8 cellular contexts compared by ENCODE assay signal in genomic region chr1:12549460-12550349, GRCh38.
DNase-seq lines count a peak whose midpoint lies in the region; ATAC-seq and TF ChIP-seq lines count a peak whose summit lies in the region.

No MANE protein-coding gene starts in this region.

- no peaks in the 10 kb centered on the region for H3K27me3 ChIP-seq in breast epithelium
- H3K27me3 ChIP-seq in lung (ENCODE audit: control insufficient read depth, insufficient read depth): no peaks in the 10 kb centered on the region
- no peaks in the 10 kb centered on the region for H3K27me3 ChIP-seq in vagina
- no peaks in the 10 kb centered on the region for H3K27me3 ChIP-seq in BE2C

- H3K4me1 ChIP-seq in breast epithelium (peaks cover 7 to 14% of the 10 kb centered on the region in 2 donors), lung (ENCODE audit: control insufficient read depth in 2 of 2, insufficient read depth in 2 of 2, low read length in 2 of 2) (peaks cover 3 to 16% of the 10 kb centered on the region in 2 donors), vagina (peaks cover 53% of the 10 kb centered on the region), BE2C (no peaks in the 10 kb centered on the region)

- TF ChIP-seq CTCF in breast epithelium (IDR thresholded peaks at IDR 0.05): no peak
- TF ChIP-seq CTCF in lung (IDR thresholded peaks at IDR 0.05; ENCODE audit: control extremely low read depth, extremely low read depth): no peak
- no peak for TF ChIP-seq CTCF in vagina (IDR thresholded peaks at IDR 0.05)
- no peak for TF ChIP-seq CTCF in BE2C (IDR thresholded peaks at IDR 0.05; ENCODE audit: low read depth, low read length)

- no peaks in the 10 kb centered on the region for H3K36me3 ChIP-seq in breast epithelium
- no peaks in the 10 kb centered on the region for H3K36me3 ChIP-seq in lung (ENCODE audit: control insufficient read depth in 2 of 2, insufficient read depth in 2 of 2, low read length in 2 of 2)
- H3K36me3 ChIP-seq in vagina: no peaks in the 10 kb centered on the region
- H3K36me3 ChIP-seq in BE2C: no peaks in the 10 kb centered on the region

- TF ChIP-seq POLR2A in breast epithelium (IDR thresholded peaks at IDR 0.05): no peak
- no peak for TF ChIP-seq POLR2A in vagina (IDR thresholded peaks at IDR 0.05)

- intact Hi-C loops in breast epithelium (cut with DNase I; ENCODE audit: low total_unique reads) (loop anchor here (5.0 kb wide), 1 partner anchor 68 kb away; the partner anchor contains the start of gene DHRS3), vagina (cut with DNase I) (loop anchor here (10.0 kb wide), 2 partner anchors 65 to 235 kb away; no protein-coding TSS in a partner anchor)

- DNase-seq in DMS53 (lab: John Stamatoyannopoulos, UW) (peak; percentile 96), NCI-H2029 treated with DMSO at 0.1 percent for 48 hours (lab: John Stamatoyannopoulos, UW) (peak; percentile 18), breast epithelium (ENCODE audit: low spot score in 2 of 2) (peak; percentile 75 to 82), lung (ENCODE audit: low spot score) (no peak), vagina (ENCODE audit: extremely low spot score in 2 of 2) (no peak), DMS114 treated with DMSO at 0.1 percent for 48 hours (lab: John Stamatoyannopoulos, UW; ENCODE audit: unreplicated experiment) (no peak), BE2C (no peak)

- H3K27ac ChIP-seq in breast epithelium: peak overlapping the region; percentile 83 to 89
- H3K27ac ChIP-seq in lung (ENCODE audit: low read depth in 1 of 2, low read length in 1 of 2): peak overlapping the region in 1 of 2 donors; percentile 75
- peak overlapping the region; percentile 87 for H3K27ac ChIP-seq in vagina

- 63 to 80% methylated on average over 31 of the region's 31 CpGs for WGBS in lung, 2 donors

- peak; percentile 29 for ATAC-seq in lung (ENCODE audit: insufficient read depth, low FRiP score)
- no peak for ATAC-seq in GM21619 (IDR thresholded peaks at IDR 0.05; ENCODE audit: unreplicated experiment)

- H3K9me3 ChIP-seq in breast epithelium: no peaks in the 10 kb centered on the region
- H3K9me3 ChIP-seq in lung (ENCODE audit: control insufficient read depth in 2 of 2, insufficient read depth in 1 of 2, low read length in 1 of 2): no peaks in the 10 kb centered on the region
- H3K9me3 ChIP-seq in vagina: no peaks in the 10 kb centered on the region
- no peaks in the 10 kb centered on the region for H3K9me3 ChIP-seq in BE2C

- peak overlapping the region in 2 of 3 donors; percentile 4 to 49 for H3K4me3 ChIP-seq in breast epithelium
- H3K4me3 ChIP-seq in lung: no peak overlapping the region
- H3K4me3 ChIP-seq in vagina: peak overlapping the region; percentile 4 to 12
- H3K4me3 ChIP-seq in BE2C (ENCODE audit: low read depth, low read length): no peak overlapping the region

Comparison
In these comparisons a context has a peak if more than half of its experiments do, and no peak if none do; other contexts are left out.
1. DNase-seq: peak in DMS53 (single experiment), NCI-H2029 treated with DMSO at 0.1 percent for 48 hours (single experiment) and breast epithelium (2 of 2); none in lung (single experiment), vagina (0 of 2), DMS114 treated with DMSO at 0.1 percent for 48 hours (single experiment) and BE2C (single experiment).
2. H3K4me3 ChIP-seq: peak in breast epithelium (2 of 3) and vagina (2 of 2); none in lung (single experiment) and BE2C (single experiment).